1 cellular context compared by ENCODE assay signal in genomic region chr16:72172105-72173034, GRCh38.
TF ChIP-seq lines count a peak whose summit lies in the region.

Gene PMFBP1 (minus strand): TSS chr16:72172155. CDS start chr16:72171208, 947 bp downstream.

TF ChIP-seq in K562, 482 proteins besides CTCF, POLR2A, EP300 and RAD21 (continued from another document):
- TF ChIP-seq ELF1 (tag; IDR thresholded peaks at IDR 0.05) (peak; percentile 51), ZNF668 (CRISPR knock-in tag; IDR thresholded peaks at IDR 0.05) (no peak), ASH1L (IDR thresholded peaks at IDR 0.05; ENCODE audit: borderline replicate concordance, low read depth, partially characterized antibody) (no peak), MAFF (IDR thresholded peaks at IDR 0.05; ENCODE audit: low read length) (peak; percentile 49; the same call in 1 of the 2 replicates), ZNF766 (CRISPR knock-in tag; conservative IDR thresholded peaks at IDR 0.05) (peak; percentile 58; the same call in 1 of the 2 replicates), ZNF316 (IDR thresholded peaks at IDR 0.05) (peak; percentile 44; the same call in 1 of the 2 replicates), ZNF134 (CRISPR knock-in tag; conservative IDR thresholded peaks at IDR 0.05) (no peak), RFX1 (IDR thresholded peaks at IDR 0.05) (peak; percentile 93), USF1 (CRISPR knock-in tag; IDR thresholded peaks at IDR 0.05) (peak; percentile 65), POLR2AphosphoS2 (IDR thresholded peaks at IDR 0.05; ENCODE audit: low read length) (no peak), JUND (IDR thresholded peaks at IDR 0.05; ENCODE audit: borderline replicate concordance, low read depth, low read length) (peak; percentile 53; the same call in 1 of the 2 replicates), JUND (tag; IDR thresholded peaks at IDR 0.05; ENCODE audit: borderline replicate concordance, low read depth, low read length) (peak; percentile 53; the same call in 2 of the 3 replicates), USF2 (CRISPR knock-in tag; IDR thresholded peaks at IDR 0.05) (peak; percentile 72), RAD51 (IDR thresholded peaks at IDR 0.05; ENCODE audit: borderline replicate concordance, low read depth) (peak; percentile 67), NR2C1 (IDR thresholded peaks at IDR 0.05) (0 out of 2 replicates have a peak, but pooled peaks have one; percentile 18), NR2C1 (tag; IDR thresholded peaks at IDR 0.05) (no peak), SPI1 (IDR thresholded peaks at IDR 0.05; ENCODE audit: borderline replicate concordance, low read depth, low read length) (peak; percentile 93)
